In the genomic region with DNA sequence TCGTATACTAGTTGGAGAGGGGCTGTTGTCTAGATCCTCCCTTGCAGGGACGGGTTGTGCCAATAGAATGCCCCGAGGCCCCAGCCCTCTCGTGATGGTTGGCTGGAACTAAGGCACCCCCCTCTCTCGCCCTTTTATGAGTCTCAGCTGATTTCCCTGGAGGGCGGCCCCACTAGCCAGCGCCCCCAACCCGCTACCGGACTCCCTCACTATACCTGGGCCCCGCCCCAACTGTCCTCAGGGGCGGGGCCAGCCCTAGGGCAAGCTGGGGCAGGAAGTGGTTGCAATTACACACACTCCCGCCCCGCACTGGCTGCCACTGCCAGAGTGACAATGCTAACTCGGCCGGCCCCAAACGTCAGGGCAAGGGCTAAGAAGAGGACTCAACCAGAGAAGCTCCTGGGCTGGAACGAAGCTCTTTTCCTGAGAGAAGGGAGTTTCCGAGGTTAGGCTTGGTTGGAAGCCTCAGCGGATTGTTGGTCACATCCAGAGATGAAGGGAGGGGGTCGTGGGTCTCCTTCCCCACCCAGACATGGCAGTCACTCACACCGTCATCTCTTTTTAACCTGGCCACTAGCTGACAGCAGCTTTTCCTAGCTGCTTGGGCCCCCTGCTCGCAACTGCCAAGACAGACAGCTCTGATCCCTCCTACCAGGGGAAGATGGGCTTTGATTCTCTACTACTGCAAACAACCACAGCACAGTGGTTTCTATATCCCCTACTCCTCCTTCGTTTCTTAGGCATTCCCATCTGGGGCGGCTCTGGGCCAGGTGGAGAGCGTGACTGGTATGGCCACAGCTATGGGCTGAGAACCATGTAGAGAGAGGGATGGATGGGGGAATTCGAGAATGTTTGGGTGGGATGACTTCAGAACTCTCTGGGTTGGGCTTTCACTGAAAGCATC, we compare ENCODE assay signal across 8 cellular contexts. TPM values are rescaled to one million over a fixed set of nuclear protein-coding genes. Genes with fewer than 3 reads are reported as not detected.
DNase-seq lines count a peak whose midpoint lies in the region; TF ChIP-seq lines count a peak whose summit lies in the region.

No MANE protein-coding gene starts in this region.

- no peak overlapping the region for H3K4me3 ChIP-seq in mammary epithelial cell (replicated peaks in 1 of 3; ENCODE audit: insufficient read depth in 1 of 3, low read depth in 2 of 3, low read length in 3 of 3)
- H3K4me3 ChIP-seq in mononuclear cell (ENCODE audit: low read length) = peak overlapping the region; percentile 17
- peak overlapping the region in 1 of 3 donors; percentile 4 for H3K4me3 ChIP-seq in thyroid gland (replicated peaks in 1 of 3)

- H3K27me3 ChIP-seq in mammary epithelial cell (ENCODE audit: insufficient read depth, low read length) (no peaks in the 10 kb centered on the region), mononuclear cell (ENCODE audit: insufficient read depth, low read length) (no peaks in the 10 kb centered on the region), thyroid gland (no peaks in the 10 kb centered on the region)

- DNase-seq in NCI-H2107 (lab: John Stamatoyannopoulos, UW) (peak; percentile 45), NCI-H2107 treated with DMSO at 0.1 percent for 48 hours (lab: John Stamatoyannopoulos, UW; ENCODE audit: unreplicated experiment) (no peak), HEK293T (ENCODE audit: extremely low spot score) (peak; percentile 76), M059J (ENCODE audit: low read depth) (peak; percentile 87), mammary epithelial cell (peak; percentile 44), thyroid gland (peak; percentile 80 to 82)
- peak; percentile 71 for DNase-seq in T-helper 2 cell treated with Interferon-gamma antibody and Interleukin-4, amounts not matched to agents 5 μg/mL and 100 μg/mL, for 36 hours (ENCODE audit: low spot score)

- H3K9me3 Mint-ChIP-seq in T-helper 2 cell treated with Interferon-gamma antibody and Interleukin-4, amounts not matched to agents 5 μg/mL and 100 μg/mL, for 36 hours = no peaks in the 10 kb centered on the region

- peak overlapping the region; percentile 88 for H3K27ac Mint-ChIP-seq in T-helper 2 cell treated with Interferon-gamma antibody and Interleukin-4, amounts not matched to agents 5 μg/mL and 100 μg/mL, for 36 hours

- H4K20me1 ChIP-seq in mammary epithelial cell (ENCODE audit: insufficient read depth, low read length) = no peaks in the 10 kb centered on the region

- H3K4me3 Mint-ChIP-seq in T-helper 2 cell treated with Interferon-gamma antibody and Interleukin-4, amounts not matched to agents 5 μg/mL and 100 μg/mL, for 36 hours = peak overlapping the region; percentile 77

- H3K36me3 Mint-ChIP-seq in T-helper 2 cell treated with Interferon-gamma antibody and Interleukin-4, amounts not matched to agents 5 μg/mL and 100 μg/mL, for 36 hours (ENCODE audit: low read depth) = no peaks in the 10 kb centered on the region

- H3K36me3 ChIP-seq in mammary epithelial cell (ENCODE audit: insufficient read depth, low read length) (no peaks in the 10 kb centered on the region), thyroid gland (no peaks in the 10 kb centered on the region)

- CTCF ChIA-PET in HEK293T (lab: Yijun Ruan, JAX) = interaction anchor here (0.8 kb wide), 1 partner anchor 35 kb away, joined by 3 read pairs; no protein-coding TSS in a partner anchor
- CTCF ChIA-PET in mammary epithelial cell (lab: Charles Lee; ENCODE audit: low non-redundant PET) = no interaction called here

- in situ Hi-C loops in mammary epithelial cell (cut with MboI; ENCODE audit: low sequenced_read_pairs in 2 of 2) = no loop called here

- no peak overlapping the region for H3K9ac ChIP-seq in mammary epithelial cell (ENCODE audit: insufficient read depth, low read length)

- no peaks in the 10 kb centered on the region for H3K27me3 Mint-ChIP-seq in T-helper 2 cell treated with Interferon-gamma antibody and Interleukin-4, amounts not matched to agents 5 μg/mL and 100 μg/mL, for 36 hours (ENCODE audit: low read depth)

- peaks cover 11% of the 10 kb centered on the region for H3K4me1 ChIP-seq in mammary epithelial cell (ENCODE audit: insufficient read depth, low read length)
- peaks cover 24% of the 10 kb centered on the region for H3K4me1 ChIP-seq in mononuclear cell (ENCODE audit: insufficient read depth, low read length)
- H3K4me1 ChIP-seq in thyroid gland = peaks cover 0 to 12% of the 10 kb centered on the region in 2 donors

- WGBS in mammary epithelial cell (ENCODE audit: low coverage, missing lambda C conversion rate) = 49% methylated on average over 22 of the region's 26 CpGs
- WGBS in thyroid gland, 2 donors = 23 to 32% methylated on average over 9 to 15 of the region's 26 CpGs

- H2AFZ ChIP-seq in mammary epithelial cell (ENCODE audit: low read depth, low read length) = peak overlapping the region; percentile 15

- H3K79me2 ChIP-seq in mammary epithelial cell (ENCODE audit: insufficient read depth, low read length) = no peaks in the 10 kb centered on the region

- TF ChIP-seq CTCF in mammary epithelial cell (conservative IDR thresholded peaks at IDR 0.05 in 1 of 2, IDR thresholded peaks at IDR 0.05 in 1 of 2; ENCODE audit: extremely low read depth in 1 of 2, insufficient read depth in 1 of 2, low read depth in 1 of 2, low read length in 2 of 2) (no peak), thyroid gland (IDR thresholded peaks at IDR 0.05) (no peak)

- POLR2A ChIA-PET in HEK293T (lab: Yijun Ruan, JAX) = interaction anchor here (0.9 to 1.2 kb wide), 4 partner anchors 11 to 67 kb away, joined by 3 to 5 read pairs (median 4); no protein-coding TSS in a partner anchor

- peaks cover 30% of the 10 kb centered on the region for H3K4me1 Mint-ChIP-seq in T-helper 2 cell treated with Interferon-gamma antibody and Interleukin-4, amounts not matched to agents 5 μg/mL and 100 μg/mL, for 36 hours (ENCODE audit: low read depth)

- TF ChIP-seq POLR2A in thyroid gland (IDR thresholded peaks at IDR 0.05) = peak in 1 of 2 donors; percentile 61

- H3K9me3 ChIP-seq in mammary epithelial cell (replicated peaks; ENCODE audit: insufficient read depth, low read length) = no peaks in the 10 kb centered on the region
- no peaks in the 10 kb centered on the region for H3K9me3 ChIP-seq in mononuclear cell (ENCODE audit: low read depth, low read length)
- no peaks in the 10 kb centered on the region for H3K9me3 ChIP-seq in thyroid gland

- intact Hi-C loops in mammary epithelial cell (cut with micrococcal nuclease) = no loop called here
- intact Hi-C loops in thyroid gland (cut with DNase I) = no loop called here

- H3K27ac ChIP-seq in mammary epithelial cell (ENCODE audit: insufficient read depth, low read depth, low read length) = no peak overlapping the region
- peak overlapping the region; percentile 36 to 62 (median 45) for H3K27ac ChIP-seq in thyroid gland

- BruUV-seq in mammary epithelial cell (replicated peaks; lab: Mats Ljungman, UMichigan) = no TSS peak

- dilution Hi-C loops in mammary epithelial cell (cut with HindIII; ENCODE audit: low sequenced_read_pairs) = no loop called here

- peak overlapping the region; percentile 28 for H3K4me2 ChIP-seq in mammary epithelial cell (ENCODE audit: insufficient read depth, low read depth, low read length)

TF ChIP-seq in HEK293T, 16 proteins besides CTCF, POLR2A, EP300 and RAD21:
- TF ChIP-seq, protein P1, sequence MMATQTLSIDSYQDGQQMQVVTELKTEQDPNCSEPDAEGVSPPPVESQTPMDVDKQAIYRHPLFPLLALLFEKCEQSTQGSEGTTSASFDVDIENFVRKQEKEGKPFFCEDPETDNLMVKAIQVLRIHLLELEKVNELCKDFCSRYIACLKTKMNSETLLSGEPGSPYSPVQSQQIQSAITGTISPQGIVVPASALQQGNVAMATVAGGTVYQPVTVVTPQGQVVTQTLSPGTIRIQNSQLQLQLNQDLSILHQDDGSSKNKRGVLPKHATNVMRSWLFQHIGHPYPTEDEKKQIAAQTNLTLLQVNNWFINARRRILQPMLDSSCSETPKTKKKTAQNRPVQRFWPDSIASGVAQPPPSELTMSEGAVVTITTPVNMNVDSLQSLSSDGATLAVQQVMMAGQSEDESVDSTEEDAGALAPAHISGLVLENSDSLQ (IDR thresholded peaks at IDR 0.05) = peak; percentile 32; the same call in 1 of the 2 replicates
- TF ChIP-seq ZNF384 (IDR thresholded peaks at IDR 0.05) (no peak), FOXA1 (IDR thresholded peaks at IDR 0.05) (no peak), ELF4 (IDR thresholded peaks at IDR 0.05) (no peak), LEF1 (IDR thresholded peaks at IDR 0.05; ENCODE audit: borderline replicate concordance) (no peak), HDGF (IDR thresholded peaks at IDR 0.05; ENCODE audit: borderline replicate concordance) (no peak), SP1 (IDR thresholded peaks at IDR 0.05) (no peak)

RNA-seq across cellular contexts. Expression of a gene that starts 21.0 kb away (rescaled TPM):
- total RNA-seq in M059J (2014; rRNA removed; shearing (Covaris generic)) = 1.7 and 4.0 TPM in 2 replicates
- total RNA-seq in mammary epithelial cell (1 to 10 TPM; 2.2 to 7.2 TPM), mononuclear cell (2.2 TPM), thyroid gland (10 to 100 TPM in 1 of 4 donors, 1 to 10 TPM in 3; 4.7 to 12.0 (median 6.2) TPM)
- polyA plus RNA-seq in mammary epithelial cell = 1.1 TPM
- polyA minus RNA-seq in mammary epithelial cell = 13.1 TPM

RNA-seq across cellular contexts. Expression of a gene that starts 55.5 kb away (rescaled TPM):
- 16.9 and 37.5 TPM in 2 replicates for total RNA-seq in M059J (2014; rRNA removed; shearing (Covaris generic))
- total RNA-seq in mammary epithelial cell (10 to 100 TPM; 15.8 to 25.9 TPM), mononuclear cell (11.6 TPM), thyroid gland (10 to 100 TPM; 12.2 to 14.7 (median 13.4) TPM)
- 17.0 TPM for polyA plus RNA-seq in mammary epithelial cell
- polyA minus RNA-seq in mammary epithelial cell = 9.5 TPM
